Comparison of ENCODE assay signal across 8 cellular contexts in the genomic region with DNA sequence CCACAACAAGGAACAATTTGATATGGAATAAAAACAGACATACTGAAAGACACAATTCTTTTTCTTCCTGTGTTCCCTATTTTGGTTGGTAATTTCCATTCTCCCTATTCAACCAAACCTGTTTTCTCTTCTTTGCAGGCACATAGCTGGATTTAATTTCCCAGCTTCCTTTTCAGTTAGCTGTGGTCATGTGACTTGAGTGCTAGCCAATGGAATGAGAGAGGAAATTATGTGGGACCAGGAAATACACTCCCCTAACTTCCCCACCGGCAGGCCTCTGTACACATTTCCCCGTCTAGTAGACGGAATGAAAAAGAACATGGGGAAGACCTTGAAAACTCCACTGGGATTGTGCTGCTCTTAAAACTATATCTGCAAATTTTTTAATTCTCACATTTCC.
"Had no signal": no experiment of that assay in that cellular context is flagged by ENCODE, and none has a peak within 500 bp of the region (broad histone marks: within the 10 kb centered on the region; RNA-seq: fewer than 3 reads in every experiment).

No MANE protein-coding gene starts in this region.

- H3K27me3 Mint-ChIP-seq: IgD-negative memory B cell had no signal

- H3K4me3 Mint-ChIP-seq: IgD-negative memory B cell had no signal

- DNase-seq: IMR-90, KBM-7, KG1 had no signal

- H3K4me2 ChIP-seq: KMS-11 had no signal

- ATAC-seq: HepG2 had no signal

- H3K9ac ChIP-seq: KMS-11 had no signal

- FAIRE-seq: HepG2, HTR-8/SVneo had no signal

- H3K27ac ChIP-seq: HL-60, KMS-11 had no signal

- H3K27ac Mint-ChIP-seq: IgD-negative memory B cell had no signal
